In genomic region chr7:40859965-40860543, GRCh38 we compare ENCODE assay signal across 26 cellular contexts.
"Had no signal": no experiment of that assay in that cellular context is flagged by ENCODE, and none has a peak within 500 bp of the region (broad histone marks: within the 10 kb centered on the region; RNA-seq: fewer than 3 reads in every experiment).

No MANE protein-coding gene starts in this region.

- H3K4me1 ChIP-seq: upper lobe of left lung had no signal

- H3K27ac ChIP-seq: brain microvascular endothelial cell, ovary, thyroid gland, upper lobe of left lung had no signal

- ATAC-seq: naive thymus-derived CD4-positive, alpha-beta T cell; stimulated activated memory B cell treated with anti-CD40 and anti-IgM and Interleukin-4, amounts not matched to agents 10 μg/mL and 1 μg/mL and 100 μg/mL, for 72 hours; stimulated activated naive CD8-positive, alpha-beta T cell treated with anti-CD3 and anti-CD28 coated beads, Interleukin-15, amount 100 ng/mL, for 72 hours; T-helper 17 cell; WTC11 had no signal

- H3K4me3 ChIP-seq: ovary, smooth muscle cell, thyroid gland, upper lobe of left lung had no signal

- H3K27me3 ChIP-seq: brain microvascular endothelial cell, ovary, thyroid gland, upper lobe of left lung had no signal

- DNase-seq: activated CD4-positive, alpha-beta memory T cell treated with anti-CD3 and anti-CD28 coated beads, Interleukin-2, amount 10 ng/mL, durations not matched to agents 7 days and 5 days; activated CD4-positive, alpha-beta T cell treated with anti-CD3 and anti-CD28 coated beads for 1 hour; activated CD4-positive, alpha-beta T cell treated with anti-CD3 and anti-CD28 coated beads, Interleukin-2, amount 10 ng/mL, durations not matched to agents 7 days and 5 days; activated CD8-positive, alpha-beta memory T cell treated with anti-CD3 and anti-CD28 coated beads, Interleukin-2, amount 50 U/mL, for 48 hours; activated gamma-delta T cell; activated naive CD4-positive, alpha-beta T cell treated with anti-CD3 and anti-CD28 coated beads, Interleukin-2, amount 10 ng/mL, durations not matched to agents 7 days and 5 days; activated naive CD8-positive, alpha-beta T cell treated with anti-CD3 and anti-CD28 coated beads, Interleukin-2, amount 10 ng/mL, durations not matched to agents 7 days and 5 days; activated T-cell treated with anti-CD3 and anti-CD28 coated beads, Interleukin-2, amount 50 U/mL, for 24 hours; brain microvascular endothelial cell; endodermal cell; head of caudate nucleus; midbrain; naive thymus-derived CD4-positive, alpha-beta T cell; ovary; retina; stimulated activated CD4-positive, alpha-beta T cell treated with anti-CD3 and anti-CD28 coated beads, Interleukin-1b, Interleukin-23, amount 100 ng/mL, for 48 hours; stimulated activated CD4-positive, alpha-beta T cell treated with anti-CD3 and anti-CD28 coated beads, Interleukin-4, amount 100 ng/mL, for 4 hours; stimulated activated CD8-positive, alpha-beta memory T cell treated with anti-CD3 and anti-CD28 coated beads, Interleukin-4, amount 100 ng/mL, for 48 hours; stimulated activated naive CD8-positive, alpha-beta T cell treated with anti-CD3 and anti-CD28 coated beads, Interleukin-15, amount 100 ng/mL, for 72 hours; substantia nigra; T-helper 17 cell; thyroid gland had no signal

- H3K36me3 ChIP-seq: brain microvascular endothelial cell, ovary, thyroid gland, upper lobe of left lung had no signal

- H3K9me3 ChIP-seq: ovary, thyroid gland, upper lobe of left lung had no signal
